In genomic region chr3:188756241-188756640, GRCh38 we compare ENCODE assay signal across 18 cellular contexts.
"Had no signal": no experiment of that assay in that cellular context is flagged by ENCODE, and none has a peak within 500 bp of the region (broad histone marks: within the 10 kb centered on the region; RNA-seq: fewer than 3 reads in every experiment).

No MANE protein-coding gene starts in this region.

- H3K4me2 ChIP-seq: hepatocyte had no signal

- H3K4me3 Mint-ChIP-seq: dendritic cell treated with granulocyte-macrophage colony-stimulating factor and Interleukin-4, amounts not matched to agents 40 ng/mL and 50 ng/mL, for 4 days; effector memory CD8-positive, alpha-beta T cell; naive thymus-derived CD8-positive, alpha-beta T cell; neural crest cell had no signal

- H3K27ac ChIP-seq: esophagus squamous epithelium, hepatocyte, left ventricle myocardium inferior had no signal

- H3K79me2 ChIP-seq: hepatocyte had no signal

- H3K4me3 ChIP-seq: esophagus squamous epithelium, gastroesophageal sphincter, hepatocyte, left ventricle myocardium inferior, lung had no signal

- H3K27me3 Mint-ChIP-seq: dendritic cell treated with granulocyte-macrophage colony-stimulating factor and Interleukin-4, amounts not matched to agents 40 ng/mL and 50 ng/mL, for 4 days; effector memory CD8-positive, alpha-beta T cell; naive thymus-derived CD8-positive, alpha-beta T cell had no signal

- H3K4me1 Mint-ChIP-seq: neural crest cell had no signal

- ATAC-seq: effector memory CD8-positive, alpha-beta T cell; gastroesophageal sphincter; left cardiac atrium; naive thymus-derived CD8-positive, alpha-beta T cell; right cardiac atrium had no signal

- H2AFZ ChIP-seq: hepatocyte had no signal

- H3K36me3 ChIP-seq: esophagus squamous epithelium, left ventricle myocardium inferior had no signal

- H3K9me3 Mint-ChIP-seq: dendritic cell treated with granulocyte-macrophage colony-stimulating factor and Interleukin-4, amounts not matched to agents 40 ng/mL and 50 ng/mL, for 4 days; effector memory CD8-positive, alpha-beta T cell; naive thymus-derived CD8-positive, alpha-beta T cell; neural crest cell had no signal

- H3K9me3 ChIP-seq: esophagus squamous epithelium, gastroesophageal sphincter, left ventricle myocardium inferior had no signal

- H3K27ac Mint-ChIP-seq: dendritic cell treated with granulocyte-macrophage colony-stimulating factor and Interleukin-4, amounts not matched to agents 40 ng/mL and 50 ng/mL, for 4 days; effector memory CD8-positive, alpha-beta T cell; naive thymus-derived CD8-positive, alpha-beta T cell had no signal

- DNase-seq: effector memory CD8-positive, alpha-beta T cell; esophagus squamous epithelium; foreskin fibroblast; kidney; left cardiac atrium; left ventricle myocardium inferior; naive thymus-derived CD8-positive, alpha-beta T cell; posterior cingulate gyrus; right cardiac atrium; small intestine; stimulated activated CD4-positive, alpha-beta T cell treated with anti-CD3 and anti-CD28 coated beads, Interleukin-12 subunit alpha, Interleukin-12 subunit beta, amount 100 ng/mL, for 4 hours; stimulated activated naive CD4-positive, alpha-beta T cell treated with Interleukin-2 at 50 U/mL for 16 hours; trophoblast cell had no signal

- H3K27me3 ChIP-seq: esophagus squamous epithelium, gastroesophageal sphincter, hepatocyte had no signal
